Comparison of ENCODE assay signal across 9 cellular contexts in genomic region chr16:3690991-3691720, GRCh38. TPM values are rescaled to one million over a fixed set of nuclear protein-coding genes. Genes with fewer than 3 reads are reported as not detected.
DNase-seq lines count a peak whose midpoint lies in the region; ATAC-seq and TF ChIP-seq lines count a peak whose summit lies in the region.
"Had no signal": no experiment of that assay in that cellular context is flagged by ENCODE, and none has a peak within 500 bp of the region (broad histone marks: within the 10 kb centered on the region; RNA-seq: fewer than 3 reads in every experiment).

No MANE protein-coding gene starts in this region.

- H3K56ac ChIP-seq in mesendoderm (ENCODE audit: low read length): no peak overlapping the region

- H3K36me3 Mint-ChIP-seq in activated T-cell treated with anti-CD3 and anti-CD28 coated beads, Interleukin-2, amount 50 U/mL, for 72 hours (ENCODE audit: insufficient read depth in 2 of 2): peaks cover 3 to 6% of the 10 kb centered on the region in 2 donors

- no peaks in the 10 kb centered on the region for H3K27me3 ChIP-seq in mesendoderm (ENCODE audit: insufficient read depth, low read length, poor library complexity)

- H3K4me3 ChIP-seq in choroid plexus epithelial cell (ENCODE audit: low read depth, low read length): no peak overlapping the region
- H3K4me3 ChIP-seq in mesendoderm (ENCODE audit: low read length): no peak overlapping the region

- H3K27ac ChIP-seq in mesendoderm (ENCODE audit: low read depth, low read length): no peak overlapping the region

- H3K18ac ChIP-seq in mesendoderm (ENCODE audit: low read length): no peak overlapping the region

- H3K9me3 Mint-ChIP-seq in activated T-cell treated with anti-CD3 and anti-CD28 coated beads, Interleukin-2, amount 50 U/mL, for 72 hours: no peaks in the 10 kb centered on the region

- H3K36me3 ChIP-seq in mesendoderm (ENCODE audit: control insufficient read depth, insufficient read depth, low read length): peaks cover 3% of the 10 kb centered on the region

- no peak overlapping the region for H2BK5ac ChIP-seq in mesendoderm (ENCODE audit: low read length)

- WGBS in mesendoderm (ENCODE audit: extremely low coverage, insufficient coverage, low lambda C conversion rate): no CpG with 5 or more reads among the region's 19 CpGs

- peaks cover 23% of the 10 kb centered on the region for H3K4me1 Mint-ChIP-seq in activated T-cell treated with anti-CD3 and anti-CD28 coated beads, Interleukin-2, amount 50 U/mL, for 72 hours (ENCODE audit: low read depth)

- H3K23ac ChIP-seq in mesendoderm (ENCODE audit: low read length): no peak overlapping the region

- DNase-seq in activated T-cell treated with anti-CD3 and anti-CD28 coated beads, Interleukin-2, amount 50 U/mL, for 72 hours: no peak
- DNase-seq in activated T-cell treated with anti-CD3 and anti-CD28 coated beads for 4 hours: no peak
- DNase-seq in choroid plexus epithelial cell (ENCODE audit: low read depth): peak; percentile 17
- DNase-seq in mesendoderm: peak; percentile 4
- peak; percentile 54 for DNase-seq in ureter (ENCODE audit: low spot score)
- DNase-seq in glomerular visceral epithelial cell (ENCODE audit: extremely low spot score): no peak
- DNase-seq in KBM-7: no peak
- no peak for DNase-seq in NCI-H1105 (lab: John Stamatoyannopoulos, UW)

- H3K79me2 ChIP-seq in mesendoderm (ENCODE audit: control insufficient read depth, insufficient read depth, low read length): peaks cover 8% of the 10 kb centered on the region

- no peak overlapping the region for H2BK120ac ChIP-seq in mesendoderm (ENCODE audit: low read depth, low read length)

- H3K4me2 ChIP-seq in mesendoderm (ENCODE audit: low read length): no peak overlapping the region

- no peak overlapping the region for H4K5ac ChIP-seq in mesendoderm (ENCODE audit: low read length)

- no peak for ATAC-seq in activated T-cell treated with anti-CD3 and anti-CD28 coated beads, Interleukin-2, amount 50 U/mL, for 72 hours (replicated peaks in 1 of 2)

- H2AK5ac ChIP-seq in mesendoderm (ENCODE audit: low read length): no peak overlapping the region

- in situ Hi-C loops in KBM-7 (cut with MboI; ENCODE audit: low pct_unique_long_range_greater_than_20kb, low sequenced_read_pairs): no loop called here

- no peak overlapping the region for H3K4me3 Mint-ChIP-seq in activated T-cell treated with anti-CD3 and anti-CD28 coated beads, Interleukin-2, amount 50 U/mL, for 72 hours
- H3K4me3 Mint-ChIP-seq: activated naive CD8-positive, alpha-beta T cell had no signal

- H3K27me3 Mint-ChIP-seq in activated T-cell treated with anti-CD3 and anti-CD28 coated beads, Interleukin-2, amount 50 U/mL, for 72 hours (ENCODE audit: low read depth): no peaks in the 10 kb centered on the region
- H3K27me3 Mint-ChIP-seq: activated naive CD8-positive, alpha-beta T cell had no signal

- H3K27ac Mint-ChIP-seq in activated T-cell treated with anti-CD3 and anti-CD28 coated beads, Interleukin-2, amount 50 U/mL, for 72 hours: peak overlapping the region; percentile 77

- H3K4me1 ChIP-seq in mesendoderm (ENCODE audit: control insufficient read depth, low read depth, low read length): peaks cover 3% of the 10 kb centered on the region

- no peak overlapping the region for H3K4ac ChIP-seq in mesendoderm (ENCODE audit: low read depth, low read length)

- no peak overlapping the region for H3K9ac ChIP-seq in mesendoderm (ENCODE audit: low read length)

- H2BK15ac ChIP-seq in mesendoderm (replicated peaks; ENCODE audit: low read depth): no peak overlapping the region

- H3K79me1 ChIP-seq in mesendoderm (ENCODE audit: low read length): peaks cover 13% of the 10 kb centered on the region

- H4K8ac ChIP-seq in mesendoderm (ENCODE audit: low read depth, low read length): no peak overlapping the region

- TF ChIP-seq CTCF in choroid plexus epithelial cell (conservative IDR thresholded peaks at IDR 0.05; ENCODE audit: low read depth, low read length): no peak

RNA-seq across cellular contexts. Expression of gene TRAP1, which starts 26.2 kb away (rescaled TPM):
- 100 to 1,000 TPM; 181 to 189 TPM for total RNA-seq in activated T-cell treated with anti-CD3 and anti-CD28 coated beads, Interleukin-2, amount 50 U/mL, for 72 hours
- 217 TPM for polyA plus RNA-seq in mesendoderm (2013, experiment 1 of 2)
- 214 TPM for polyA plus RNA-seq in mesendoderm (2013, experiment 2 of 2)
- 156 TPM for total RNA-seq in ureter

RNA-seq across cellular contexts. Expression of gene DNASE1, which starts 36.7 kb away (rescaled TPM):
- 10 to 100 TPM; 19.4 to 21.3 TPM for total RNA-seq in activated T-cell treated with anti-CD3 and anti-CD28 coated beads, Interleukin-2, amount 50 U/mL, for 72 hours
- 3.8 TPM for polyA plus RNA-seq in mesendoderm (2013, experiment 1 of 2)
- 3.6 TPM for polyA plus RNA-seq in mesendoderm (2013, experiment 2 of 2)
- 18.0 TPM for total RNA-seq in ureter

Comparison
In these comparisons a context has a peak if more than half of its experiments do, and no peak if none do; other contexts are left out.
1. DNase-seq: peak in choroid plexus epithelial cell (single experiment), mesendoderm (single experiment) and ureter (single experiment); none in activated T-cell treated with anti-CD3 and anti-CD28 coated beads, Interleukin-2, amount 50 U/mL, for 72 hours (0 of 2), activated T-cell treated with anti-CD3 and anti-CD28 coated beads for 4 hours (single experiment), glomerular visceral epithelial cell (single experiment), KBM-7 (single experiment) and NCI-H1105 (single experiment).